Comparison of ENCODE assay signal across 20 cellular contexts in genomic region chr2:152823901-152824300, GRCh38.
"Had no signal": no experiment of that assay in that cellular context is flagged by ENCODE, and none has a peak within 500 bp of the region (broad histone marks: within the 10 kb centered on the region; RNA-seq: fewer than 3 reads in every experiment).

No MANE protein-coding gene starts in this region.

- ATAC-seq: esophagus mucosa; heart left ventricle; left colon; left ventricle myocardium superior; mucosa of descending colon; naive thymus-derived CD8-positive, alpha-beta T cell; psoas muscle; right lobe of liver; stimulated activated effector memory CD8-positive, alpha-beta T cell treated with anti-CD3 and anti-CD28 coated beads, Interleukin-12 subunit alpha, Interleukin-12 subunit beta, amount 100 ng/mL, for 72 hours had no signal

- H3K27me3 ChIP-seq: heart left ventricle, right lobe of liver, testis, tibial nerve had no signal

- H3K4me3 Mint-ChIP-seq: naive thymus-derived CD8-positive, alpha-beta T cell; stimulated activated effector memory CD8-positive, alpha-beta T cell treated with anti-CD3 and anti-CD28 coated beads, Interleukin-12 subunit alpha, Interleukin-12 subunit beta, amount 100 ng/mL, for 72 hours; stimulated activated naive CD8-positive, alpha-beta T cell treated with anti-CD3 and anti-CD28 coated beads, Interleukin-15, Interleukin-2, amounts not matched to agents 100 ng/mL and 50 ng/mL, for 24 hours had no signal

- H3K27ac Mint-ChIP-seq: naive thymus-derived CD8-positive, alpha-beta T cell; stimulated activated effector memory CD8-positive, alpha-beta T cell treated with anti-CD3 and anti-CD28 coated beads, Interleukin-12 subunit alpha, Interleukin-12 subunit beta, amount 100 ng/mL, for 72 hours; stimulated activated naive CD8-positive, alpha-beta T cell treated with anti-CD3 and anti-CD28 coated beads, Interleukin-15, Interleukin-2, amounts not matched to agents 100 ng/mL and 50 ng/mL, for 24 hours had no signal

- H3K27ac ChIP-seq: dorsolateral prefrontal cortex, heart left ventricle, psoas muscle, right lobe of liver, testis, tibial nerve had no signal

- H3K4me1 Mint-ChIP-seq: naive thymus-derived CD8-positive, alpha-beta T cell; stimulated activated effector memory CD8-positive, alpha-beta T cell treated with anti-CD3 and anti-CD28 coated beads, Interleukin-12 subunit alpha, Interleukin-12 subunit beta, amount 100 ng/mL, for 72 hours had no signal

- H3K4me1 ChIP-seq: heart left ventricle, psoas muscle, right lobe of liver, testis, tibial nerve had no signal

- H3K9me3 Mint-ChIP-seq: naive thymus-derived CD8-positive, alpha-beta T cell; stimulated activated effector memory CD8-positive, alpha-beta T cell treated with anti-CD3 and anti-CD28 coated beads, Interleukin-12 subunit alpha, Interleukin-12 subunit beta, amount 100 ng/mL, for 72 hours had no signal

- H3K4me3 ChIP-seq: dorsolateral prefrontal cortex, heart left ventricle, lung, mucosa of descending colon, psoas muscle, right lobe of liver, testis, tibial nerve had no signal

- DNase-seq: cortex of kidney; dorsolateral prefrontal cortex; effector CD8-positive, alpha-beta T cell; heart left ventricle; hippocampal formation; left colon; left ventricle myocardium superior; mucosa of descending colon; naive thymus-derived CD8-positive, alpha-beta T cell; psoas muscle; retina; right lobe of liver; stimulated activated CD4-positive, alpha-beta T cell treated with anti-CD3 and anti-CD28 coated beads, Interleukin-4, amount 100 ng/mL, for 1 hour; stimulated activated CD8-positive, alpha-beta memory T cell treated with anti-CD3 and anti-CD28 coated beads, Interleukin-4, amount 100 ng/mL, for 48 hours; testis had no signal

- H3K9me3 ChIP-seq: heart left ventricle, mucosa of descending colon, psoas muscle, right lobe of liver, testis, tibial nerve had no signal

- H3K36me3 Mint-ChIP-seq: naive thymus-derived CD8-positive, alpha-beta T cell; stimulated activated effector memory CD8-positive, alpha-beta T cell treated with anti-CD3 and anti-CD28 coated beads, Interleukin-12 subunit alpha, Interleukin-12 subunit beta, amount 100 ng/mL, for 72 hours had no signal

- H3K36me3 ChIP-seq: heart left ventricle, right lobe of liver, tibial nerve had no signal
